1 cellular context compared by ENCODE assay signal in genomic region chr9:131395745-131396479, GRCh38.
TF ChIP-seq lines count a peak whose summit lies in the region.

No MANE protein-coding gene starts in this region.

TF ChIP-seq in HepG2, 621 proteins besides CTCF, POLR2A, EP300 and RAD21 (continued from another document):
- TF ChIP-seq HMGXB4 (CRISPR knock-in tag; IDR thresholded peaks at IDR 0.05; ENCODE audit: borderline replicate concordance in 1 of 2, low read depth in 1 of 2) (0 out of 4 replicates have a peak, but pooled peaks of 1 of the 2 experiments have one; percentile 18), ZNF788 (CRISPR knock-in tag; IDR thresholded peaks at IDR 0.05; ENCODE audit: borderline replicate concordance) (0 out of 2 replicates have a peak, but pooled peaks have one; percentile 3), ZFX (CRISPR knock-in tag; IDR thresholded peaks at IDR 0.05; ENCODE audit: low read depth) (peak; percentile 4; the same call in 1 of the 2 replicates), PITX1 (CRISPR knock-in tag; IDR thresholded peaks at IDR 0.05) (0 out of 2 replicates have a peak, but pooled peaks have one; percentile 0), SCMH1 (CRISPR knock-in tag; IDR thresholded peaks at IDR 0.05; ENCODE audit: borderline replicate concordance) (no peak), ZNF678 (CRISPR knock-in tag; IDR thresholded peaks at IDR 0.05) (0 out of 2 replicates have a peak, but pooled peaks have one; percentile 41), ZNF629 (CRISPR knock-in tag; conservative IDR thresholded peaks at IDR 0.05) (0 out of 2 replicates have a peak, but pooled peaks have one; percentile 47)
- TF ChIP-seq, protein P1, sequence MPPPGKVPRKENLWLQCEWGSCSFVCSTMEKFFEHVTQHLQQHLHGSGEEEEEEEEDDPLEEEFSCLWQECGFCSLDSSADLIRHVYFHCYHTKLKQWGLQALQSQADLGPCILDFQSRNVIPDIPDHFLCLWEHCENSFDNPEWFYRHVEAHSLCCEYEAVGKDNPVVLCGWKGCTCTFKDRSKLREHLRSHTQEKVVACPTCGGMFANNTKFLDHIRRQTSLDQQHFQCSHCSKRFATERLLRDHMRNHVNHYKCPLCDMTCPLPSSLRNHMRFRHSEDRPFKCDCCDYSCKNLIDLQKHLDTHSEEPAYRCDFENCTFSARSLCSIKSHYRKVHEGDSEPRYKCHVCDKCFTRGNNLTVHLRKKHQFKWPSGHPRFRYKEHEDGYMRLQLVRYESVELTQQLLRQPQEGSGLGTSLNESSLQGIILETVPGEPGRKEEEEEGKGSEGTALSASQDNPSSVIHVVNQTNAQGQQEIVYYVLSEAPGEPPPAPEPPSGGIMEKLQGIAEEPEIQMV (CRISPR knock-in tag; IDR thresholded peaks at IDR 0.05; ENCODE audit: low read depth), result 0 out of 2 replicates have a peak, but pooled peaks have one; percentile 15
TF ChIP-seq in HepG2: peak in this region for 9.
